7 cellular contexts compared by ENCODE assay signal in genomic region chr16:55184619-55185018, GRCh38.
"Had no signal": no experiment of that assay in that cellular context is flagged by ENCODE, and none has a peak within 500 bp of the region (broad histone marks: within the 10 kb centered on the region; RNA-seq: fewer than 3 reads in every experiment).

No MANE protein-coding gene starts in this region.

- DNase-seq: H9, HCEC 1CT, KBM-7 had no signal

- ATAC-seq: HepG2 had no signal

- H3K4me2 ChIP-seq: GM23338 had no signal

- H3K4me3 ChIP-seq: GM23338 had no signal

- H3K9me3 Mint-ChIP-seq: GM23338, H9 had no signal

- H3K27ac Mint-ChIP-seq: GM23338, IgD-negative memory B cell had no signal

- H2AFZ ChIP-seq: GM23338 had no signal

- H3K36me3 Mint-ChIP-seq: IgD-negative memory B cell had no signal

- H3K27ac ChIP-seq: HL-60 had no signal

- H3K4me3 Mint-ChIP-seq: GM23338, H9, IgD-negative memory B cell had no signal

- H3K4me1 Mint-ChIP-seq: IgD-negative memory B cell had no signal

- H3K27me3 Mint-ChIP-seq: IgD-negative memory B cell had no signal
